1 cellular context compared by ENCODE assay signal in the genomic region with DNA sequence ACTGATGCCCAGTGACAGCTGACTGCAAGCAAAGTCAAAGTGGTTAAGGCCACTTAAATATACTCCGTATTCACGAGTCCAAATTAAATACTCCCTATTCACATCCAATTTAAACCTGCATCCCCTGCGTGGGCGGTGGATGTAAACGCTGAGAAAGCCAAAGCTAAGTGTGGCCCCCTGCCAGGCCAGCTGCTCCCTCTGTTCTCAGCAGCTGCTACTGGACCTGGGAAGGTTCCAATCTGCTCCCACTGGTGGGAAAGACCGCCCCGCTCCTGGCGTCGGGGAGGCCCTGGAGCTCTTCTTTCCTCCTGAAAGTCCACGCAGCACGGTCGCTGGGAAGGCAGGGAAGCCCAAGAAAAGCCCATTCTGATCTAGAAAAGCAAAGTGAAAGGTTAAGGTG.
TF ChIP-seq lines count a peak whose summit lies in the region.

No MANE protein-coding gene starts in this region.

TF ChIP-seq in IMR-90, 13 proteins besides CTCF, POLR2A, EP300 and RAD21:
- no peak for TF ChIP-seq BHLHE40 (IDR thresholded peaks at IDR 0.05; ENCODE audit: low read depth, low read length)
- no peak for TF ChIP-seq NFE2L2 (IDR thresholded peaks at IDR 0.05; ENCODE audit: low read depth, low read length)
- TF ChIP-seq MAZ (IDR thresholded peaks at IDR 0.05; ENCODE audit: borderline replicate concordance, low read depth, low read length), result no peak
- TF ChIP-seq, protein P1, sequence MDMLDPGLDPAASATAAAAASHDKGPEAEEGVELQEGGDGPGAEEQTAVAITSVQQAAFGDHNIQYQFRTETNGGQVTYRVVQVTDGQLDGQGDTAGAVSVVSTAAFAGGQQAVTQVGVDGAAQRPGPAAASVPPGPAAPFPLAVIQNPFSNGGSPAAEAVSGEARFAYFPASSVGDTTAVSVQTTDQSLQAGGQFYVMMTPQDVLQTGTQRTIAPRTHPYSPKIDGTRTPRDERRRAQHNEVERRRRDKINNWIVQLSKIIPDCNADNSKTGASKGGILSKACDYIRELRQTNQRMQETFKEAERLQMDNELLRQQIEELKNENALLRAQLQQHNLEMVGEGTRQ (IDR thresholded peaks at IDR 0.05; ENCODE audit: low read depth, low read length), result no peak
- no peak for TF ChIP-seq SMC3 (IDR thresholded peaks at IDR 0.05; ENCODE audit: low read depth, low read length)
- no peak for TF ChIP-seq CHD1 (IDR thresholded peaks at IDR 0.05; ENCODE audit: low read depth, low read length)
- no peak for TF ChIP-seq FOS (IDR thresholded peaks at IDR 0.05; ENCODE audit: low read depth, low read length)
- no peak for TF ChIP-seq MAFK (IDR thresholded peaks at IDR 0.05; ENCODE audit: low read depth, low read length)
- no peak for TF ChIP-seq RFX5 (IDR thresholded peaks at IDR 0.05; ENCODE audit: low read depth, low read length)
- TF ChIP-seq MXI1 (IDR thresholded peaks at IDR 0.05; ENCODE audit: borderline replicate concordance, low read depth, low read length), result no peak
- TF ChIP-seq, protein P2, sequence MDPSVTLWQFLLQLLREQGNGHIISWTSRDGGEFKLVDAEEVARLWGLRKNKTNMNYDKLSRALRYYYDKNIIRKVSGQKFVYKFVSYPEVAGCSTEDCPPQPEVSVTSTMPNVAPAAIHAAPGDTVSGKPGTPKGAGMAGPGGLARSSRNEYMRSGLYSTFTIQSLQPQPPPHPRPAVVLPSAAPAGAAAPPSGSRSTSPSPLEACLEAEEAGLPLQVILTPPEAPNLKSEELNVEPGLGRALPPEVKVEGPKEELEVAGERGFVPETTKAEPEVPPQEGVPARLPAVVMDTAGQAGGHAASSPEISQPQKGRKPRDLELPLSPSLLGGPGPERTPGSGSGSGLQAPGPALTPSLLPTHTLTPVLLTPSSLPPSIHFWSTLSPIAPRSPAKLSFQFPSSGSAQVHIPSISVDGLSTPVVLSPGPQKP (IDR thresholded peaks at IDR 0.05; ENCODE audit: borderline replicate concordance, low read depth, low read length), result no peak
- TF ChIP-seq CEBPB (IDR thresholded peaks at IDR 0.05; ENCODE audit: low read depth, low read length), result no peak
- no peak for TF ChIP-seq RCOR1 (IDR thresholded peaks at IDR 0.05; ENCODE audit: insufficient replicate concordance, low read length)
